ENCODE assay signal across 1 cellular context in genomic region chr12:113778432-113779128, GRCh38.
TF ChIP-seq lines count a peak whose summit lies in the region.

No MANE protein-coding gene starts in this region.

TF ChIP-seq in K562, 482 proteins besides CTCF, POLR2A, EP300 and RAD21 (continued from another document):
- TF ChIP-seq ZBTB5 (IDR thresholded peaks at IDR 0.05) (no peak), BCOR (IDR thresholded peaks at IDR 0.05) (peak; percentile 51; the same call in 1 of the 2 replicates), ADNP (tag; IDR thresholded peaks at IDR 0.05) (0 out of 2 replicates have a peak, but pooled peaks have one; percentile 45), DMBX1 (CRISPR knock-in tag; IDR thresholded peaks at IDR 0.05; ENCODE audit: borderline replicate concordance) (no peak), ARID3B (CRISPR knock-in tag; IDR thresholded peaks at IDR 0.05; ENCODE audit: borderline replicate concordance) (no peak)
